ENCODE assay signal across 8 cellular contexts in the genomic region with DNA sequence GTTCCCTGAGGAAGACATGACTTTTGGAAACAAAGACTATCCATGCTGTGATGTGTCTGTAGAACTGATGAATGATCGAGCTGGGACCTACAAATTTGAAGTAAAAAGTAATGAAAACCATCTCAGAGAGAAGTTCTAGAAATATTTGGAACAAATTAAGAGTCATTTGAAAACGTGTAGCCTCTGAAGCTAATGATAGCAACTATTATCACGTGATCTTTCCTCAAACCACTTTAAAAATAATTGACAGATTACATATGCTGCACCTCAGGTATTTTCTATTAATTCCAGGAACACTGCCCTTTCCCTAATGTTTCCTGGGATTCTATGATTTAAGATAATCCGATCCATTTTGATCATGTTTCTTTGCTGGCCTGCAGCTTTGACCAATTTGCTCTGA.
"Had no signal": no experiment of that assay in that cellular context is flagged by ENCODE, and none has a peak within 500 bp of the region (broad histone marks: within the 10 kb centered on the region; RNA-seq: fewer than 3 reads in every experiment).

No MANE protein-coding gene starts in this region.

- ATAC-seq: GM12878 had no signal

- FAIRE-seq: G401.6, GM12878, GM12891, GM12892, GM18507, GM19239 had no signal

- H3K4me3 ChIP-seq: GM12878 had no signal

- DNase-seq: GDM1, GF-D8 had no signal
